Comparison of ENCODE assay signal across 11 cellular contexts in genomic region chr9:38339087-38339486, GRCh38. TPM values are rescaled to one million over a fixed set of nuclear protein-coding genes. Genes with fewer than 3 reads are reported as not detected.
DNase-seq lines count a peak whose midpoint lies in the region; ATAC-seq, FAIRE-seq and TF ChIP-seq lines count a peak whose summit lies in the region.
"Had no signal": no experiment of that assay in that cellular context is flagged by ENCODE, and none has a peak within 500 bp of the region (broad histone marks: within the 10 kb centered on the region; RNA-seq: fewer than 3 reads in every experiment).

No MANE protein-coding gene starts in this region.

- no peak overlapping the region for H4K91ac ChIP-seq in mesenchymal stem cell (ENCODE audit: low read length)

- TF ChIP-seq CTCF in GM12878 (IDR thresholded peaks at IDR 0.05 in 2 of 3, conservative IDR thresholded peaks at IDR 0.05 in 1 of 3; ENCODE audit: control insufficient read depth in 2 of 3, extremely low read depth in 1 of 3, insufficient read depth in 1 of 3, low read depth in 3 of 3, low read length in 3 of 3), result no peak

- H2AK5ac ChIP-seq in mesenchymal stem cell (ENCODE audit: low read length, severe bottlenecking), result peak overlapping the region; percentile 77

- no peaks in the 10 kb centered on the region for H3K36me3 ChIP-seq in GM12878 (ENCODE audit: control insufficient read depth in 2 of 2, insufficient read depth in 2 of 2, low read length in 1 of 2)
- H3K36me3 ChIP-seq in mesenchymal stem cell (ENCODE audit: control insufficient read depth in 1 of 2, insufficient read depth in 2 of 2, low read depth in 1 of 2, low read length in 2 of 2), result no peaks in the 10 kb centered on the region

- no peak overlapping the region for H3K4me2 ChIP-seq in GM12878 (ENCODE audit: control insufficient read depth, insufficient read depth)
- H3K4me2 ChIP-seq in mesenchymal stem cell (ENCODE audit: low read length, poor library complexity, severe bottlenecking), result no peak overlapping the region

- no peak overlapping the region for H3K23ac ChIP-seq in mesenchymal stem cell (ENCODE audit: low read length in 2 of 2)

- no peaks in the 10 kb centered on the region for H3K4me1 ChIP-seq in GM12878 (ENCODE audit: control insufficient read depth, insufficient read depth, low read length)
- peaks cover 16% of the 10 kb centered on the region for H3K4me1 ChIP-seq in mesenchymal stem cell (ENCODE audit: control insufficient read depth, insufficient read depth, low read depth, low read length)

- no peaks in the 10 kb centered on the region; the same call in 2 of the 3 replicates for H3K9me3 ChIP-seq in GM12878 (replicated peaks; ENCODE audit: control insufficient read depth, insufficient read depth, low read length)
- H3K9me3 ChIP-seq in mesenchymal stem cell (ENCODE audit: control insufficient read depth, low read length), result peaks cover 4% of the 10 kb centered on the region

- H4K8ac ChIP-seq in mesenchymal stem cell (ENCODE audit: low read length), result no peak overlapping the region

- TF ChIP-seq EP300 in GM12878 (IDR thresholded peaks at IDR 0.05; ENCODE audit: borderline replicate concordance in 1 of 2, control insufficient read depth in 1 of 2, low read depth in 2 of 2, low read length in 2 of 2), result no peak

- no peak overlapping the region for H2BK120ac ChIP-seq in mesenchymal stem cell (ENCODE audit: low read depth, low read length)

- POLR2A ChIA-PET in GM12878 (lab: Charles Lee), result interaction anchor here (1.1 kb wide), 1 partner anchor 10 kb away, joined by 4 read pairs; no protein-coding TSS in a partner anchor

- intact Hi-C loops in GM12878 (cut with micrococcal nuclease; ENCODE audit: unreplicated experiment), result no loop called here

- no peaks in the 10 kb centered on the region for H3K79me1 ChIP-seq in mesenchymal stem cell (replicated peaks; ENCODE audit: low read length, poor library complexity, severe bottlenecking)

- H2AFZ ChIP-seq in GM12878 (ENCODE audit: control insufficient read depth, low read depth, low read length) (no peak overlapping the region), mesenchymal stem cell (ENCODE audit: low read depth, low read length) (no peak overlapping the region)

- no peak overlapping the region for H3K18ac ChIP-seq in mesenchymal stem cell (ENCODE audit: low read depth in 1 of 2, low read length in 2 of 2)

- peak; percentile 31 for DNase-seq in GM12878 (ENCODE audit: low read depth, low spot score)
- DNase-seq in mesenchymal stem cell, result peak; percentile 7
- no peak for DNase-seq in NCI-H2029 treated with DMSO at 0.1 percent for 48 hours (lab: John Stamatoyannopoulos, UW)
- no peak for DNase-seq in DMS 273 treated with DMSO at 0.1 percent for 48 hours (lab: John Stamatoyannopoulos, UW)
- DNase-seq: activated B cell treated with CpG ODN at 0.5 μM for 24 hours, NCI-H1092 treated with DMSO at 0.1 percent for 48 hours had no signal

- no peak overlapping the region for H2BK15ac ChIP-seq in mesenchymal stem cell (ENCODE audit: low read depth, poor library complexity, severe bottlenecking)

- H4K20me1 ChIP-seq in GM12878 (ENCODE audit: control insufficient read depth, insufficient read depth), result no peaks in the 10 kb centered on the region

- H3K79me2 ChIP-seq in GM12878 (ENCODE audit: control insufficient read depth, insufficient read depth, low read length), result no peaks in the 10 kb centered on the region

- SMC1A ChIA-PET in GM12878 (lab: Charles Lee; ENCODE audit: uncharacterized antibody, unreplicated experiment), result interaction anchor here (0.7 to 2.2 kb wide), 9 partner anchors 10 to 427 kb away, joined by 3 to 7 read pairs (median 4); no protein-coding TSS in a partner anchor

- WGBS in GM12878 (ENCODE audit: insufficient coverage, insufficient replicate concordance, low lambda C conversion rate, missing lambda C conversion rate), result 3% methylated on average over 3 of the region's 3 CpGs
- WGBS in mesenchymal stem cell, result 43% methylated on average over 3 of the region's 3 CpGs

- CTCF ChIA-PET in GM12878 (lab: Yijun Ruan, JAX), result interaction anchor here (0.9 to 1.2 kb wide), 2 partner anchors 111 to 251 kb away, joined by 3 to 7 read pairs; no protein-coding TSS in a partner anchor

- in situ Hi-C loops in GM12878 (cut with MboI), result loop anchor here (10.0 kb wide), 1 partner anchor 64 kb away; no protein-coding TSS in a partner anchor

- no peak overlapping the region for H3K4ac ChIP-seq in mesenchymal stem cell (ENCODE audit: low read depth in 1 of 2, low read length in 2 of 2)

- RAD21 ChIA-PET in GM12878 (lab: Charles Lee; ENCODE audit: unreplicated experiment), result interaction anchor here (0.8 to 2.2 kb wide), 6 partner anchors 14 to 427 kb away, joined by 3 to 5 read pairs (median 4); no protein-coding TSS in a partner anchor

- no peak overlapping the region for H2BK12ac ChIP-seq in mesenchymal stem cell (ENCODE audit: low read length in 2 of 2)

- peak; percentile 73 for FAIRE-seq in GM12878 (lab: Jason Lieb, UNC)
- FAIRE-seq: endometrium had no signal

- H3K14ac ChIP-seq in mesenchymal stem cell (ENCODE audit: low read length in 2 of 2), result no peak overlapping the region

- H3K9ac ChIP-seq in GM12878 (ENCODE audit: control insufficient read depth, insufficient read depth, low read length), result no peak overlapping the region
- H3K9ac ChIP-seq in mesenchymal stem cell (ENCODE audit: low read length), result peak overlapping the region; percentile 65

- 0 out of 2 replicates have a peak, but pooled peaks have one; percentile 2 for TF ChIP-seq RAD21 in GM12878 (IDR thresholded peaks at IDR 0.05; ENCODE audit: insufficient read depth, low read depth, low read length)

- no peak overlapping the region for H2BK5ac ChIP-seq in mesenchymal stem cell (ENCODE audit: low read depth, low read length, poor library complexity, severe bottlenecking)

- no peak for TF ChIP-seq POLR2A in GM12878 (IDR thresholded peaks at IDR 0.05; ENCODE audit: low read depth, low read length)

- ATAC-seq in GM18868 (IDR thresholded peaks at IDR 0.05; ENCODE audit: unreplicated experiment), result peak; percentile 63
- ATAC-seq in HG02763 (IDR thresholded peaks at IDR 0.05; ENCODE audit: unreplicated experiment), result peak; percentile 50
- ATAC-seq in GM12878, result peak; percentile 86
- no peak for ATAC-seq in HG02884 (IDR thresholded peaks at IDR 0.05; ENCODE audit: unreplicated experiment)
- no peak for ATAC-seq in HG03439 (IDR thresholded peaks at IDR 0.05; ENCODE audit: unreplicated experiment)

- BruUV-seq in GM12878 (replicated peaks; lab: Mats Ljungman, UMichigan), result no TSS peak

- no peaks in the 10 kb centered on the region; a peak in 3 of 4 replicates for H3K27me3 ChIP-seq in GM12878 (replicated peaks in 1 of 2; ENCODE audit: control insufficient read depth in 2 of 2, insufficient read depth in 2 of 2, low read length in 1 of 2)
- peaks cover 0 to 47% of the 10 kb centered on the region in 2 experiments for H3K27me3 ChIP-seq in mesenchymal stem cell (ENCODE audit: control insufficient read depth in 1 of 2, insufficient read depth in 1 of 2, low read length in 2 of 2)

- H3K4me3 ChIP-seq in GM12878 (no peak overlapping the region), mesenchymal stem cell (ENCODE audit: insufficient read depth in 1 of 2, low read depth in 1 of 2, low read length in 2 of 2) (peak overlapping the region in 1 of 2 experiments; percentile 20)

- H3K27ac ChIP-seq in GM12878 (ENCODE audit: control insufficient read depth, insufficient read depth) (no peak overlapping the region), mesenchymal stem cell (ENCODE audit: low read length, poor library complexity, severe bottlenecking) (peak overlapping the region; percentile 56)

TF ChIP-seq in GM12878, 131 proteins besides CTCF, POLR2A, EP300 and RAD21:
- TF ChIP-seq IKZF1 (conservative IDR thresholded peaks at IDR 0.05) (0 out of 2 replicates have a peak, but pooled peaks have one; percentile 46), RUNX3 (IDR thresholded peaks at IDR 0.05; ENCODE audit: low read length) (peak; percentile 18; the same call in 1 of the 2 replicates), GATAD2B (conservative IDR thresholded peaks at IDR 0.05; ENCODE audit: low read depth) (no peak), IKZF2 (IDR thresholded peaks at IDR 0.05) (peak; percentile 22 to 43; a peak in 2 of 4 replicates), BRCA1 (IDR thresholded peaks at IDR 0.05; ENCODE audit: low read depth, low read length) (no peak), BHLHE40 (IDR thresholded peaks at IDR 0.05; ENCODE audit: borderline replicate concordance in 1 of 2, low read depth in 2 of 2, low read length in 1 of 2) (0 out of 4 replicates have a peak, but pooled peaks of 1 of the 2 experiments have one; percentile 8), ZNF217 (IDR thresholded peaks at IDR 0.05) (0 out of 2 replicates have a peak, but pooled peaks have one; percentile 54), NR2F1 (conservative IDR thresholded peaks at IDR 0.05) (peak; percentile 86)

RNA-seq across cellular contexts. Expression of gene ALDH1B1, which starts 53.4 kb away (rescaled TPM):
- 9.2 and 11.0 TPM in 2 replicates for total RNA-seq in GM12878 (2013; cell fraction: nucleolus; rRNA removed)
- total RNA-seq in GM12878 (2014; rRNA removed) (26.8 and 28.6 TPM in 2 replicates), GM12878 (2014; rRNA removed; fragmentation: Illumina TruSeq; extraction: Trizol) (27.1 and 28.6 TPM in 2 replicates), GM12878 (2021) (32.8 and 36.8 TPM in 2 replicates)
- polyA plus RNA-seq in GM12878 (2011; ENCODE audit: low read depth), result 8.8 TPM
- polyA plus RNA-seq in GM12878 (2011; rRNA removed) (23.5 and 30.9 TPM in 2 replicates), GM12878 (2014; fragmentation: Illumina TruSeq; extraction: Trizol) (28.5 and 34.8 TPM in 2 replicates), GM12878 (2014; fragmentation: Nextera tagmentation; extraction: Ambion mirVana) (10 to 100 TPM in 1 of 2 experiments, 1 to 10 TPM in 1; 8.6 to 14.2 TPM), GM12878 (2014; rRNA removed) (30.9 and 34.0 TPM in 2 replicates), GM12878 (2016; fragmentation: Nextera tagmentation; extraction: Ambion mirVana) (10 to 100 TPM; 35.7 to 38.5 TPM)
- polyA plus RNA-seq in GM12878 (2011; cell fraction: cytosol; rRNA removed), result 31.2 and 32.4 TPM in 2 replicates
- polyA plus RNA-seq in GM12878 (2011; cell fraction: nucleus; rRNA removed), result 16.0 and 18.4 TPM in 2 replicates
- polyA plus RNA-seq in GM12878 (2012), result 15.3 and 15.6 TPM in 2 replicates
- polyA minus RNA-seq in GM12878 (2011; rRNA and poly(A)+ RNA removed), result 42.9 and 50.7 TPM in 2 replicates
- 16.9 and 17.2 TPM in 2 replicates for polyA minus RNA-seq in GM12878 (2011; cell fraction: cytosol; rRNA and poly(A)+ RNA removed)
- 7.3 and 11.7 TPM in 2 replicates for polyA minus RNA-seq in GM12878 (2011; cell fraction: nucleus; rRNA and poly(A)+ RNA removed)
- 10.5 TPM for polyA plus RNA-seq in mesenchymal stem cell (2013, experiment 1 of 2)
- 9.8 TPM for polyA plus RNA-seq in mesenchymal stem cell (2013, experiment 2 of 2)

Comparison
In these comparisons a context has a peak if more than half of its experiments do, and no peak if none do; other contexts are left out.
1. ATAC-seq: peak in GM18868 (single experiment), HG02763 (single experiment) and GM12878 (single experiment); none in HG02884 (single experiment) and HG03439 (single experiment).
2. DNase-seq: peak in GM12878 (single experiment) and mesenchymal stem cell (single experiment); none in NCI-H2029 treated with DMSO at 0.1 percent for 48 hours (single experiment) and DMS 273 treated with DMSO at 0.1 percent for 48 hours (single experiment).